In genomic region chr3:105365171-105365535, GRCh38 we compare ENCODE assay signal across 9 cellular contexts. TPM values are rescaled to one million over a fixed set of nuclear protein-coding genes. Genes with fewer than 3 reads are reported as not detected.
DNase-seq lines count a peak whose midpoint lies in the region; ATAC-seq, FAIRE-seq and TF ChIP-seq lines count a peak whose summit lies in the region.
"Had no signal": no experiment of that assay in that cellular context is flagged by ENCODE, and none has a peak within 500 bp of the region (broad histone marks: within the 10 kb centered on the region; RNA-seq: fewer than 3 reads in every experiment).

No MANE protein-coding gene starts in this region.

- peaks cover 33% of the 10 kb centered on the region for H3F3A ChIP-seq in neural progenitor cell (ENCODE audit: low read depth)

- H3K9me3 ChIP-seq in neural progenitor cell (ENCODE audit: low read depth), result no peaks in the 10 kb centered on the region
- H3K9me3 ChIP-seq: gastroesophageal sphincter had no signal

- peaks cover 17% of the 10 kb centered on the region for H3K79me2 ChIP-seq in neural progenitor cell (ENCODE audit: low read depth)

- H3K9me3 Mint-ChIP-seq in neural progenitor cell, result no peaks in the 10 kb centered on the region

- peaks cover 25% of the 10 kb centered on the region for H3K4me1 Mint-ChIP-seq in neural progenitor cell

- H3K36me3 ChIP-seq in neural progenitor cell, result no peaks in the 10 kb centered on the region
- H3K36me3 ChIP-seq: gastroesophageal sphincter had no signal

- no peaks in the 10 kb centered on the region for H3K36me3 Mint-ChIP-seq in neural progenitor cell

- peak overlapping the region; percentile 90 for H3K4me2 ChIP-seq in neural progenitor cell

- H3K9ac ChIP-seq in neural progenitor cell, result no peak overlapping the region

- H3K4me3 ChIP-seq in epithelial cell of esophagus (ENCODE audit: low read length) (peak overlapping the region; percentile 59), neural progenitor cell (peak overlapping the region; percentile 69)

- TF ChIP-seq CTCF in epithelial cell of esophagus (IDR thresholded peaks at IDR 0.05; ENCODE audit: insufficient read depth, low read depth, low read length, missing control alignments) (no peak), neural progenitor cell (IDR thresholded peaks at IDR 0.05) (no peak)

- peaks cover 7% of the 10 kb centered on the region for H3K4me1 ChIP-seq in neural progenitor cell

- peak; percentile 78 for FAIRE-seq in RCC 7860 (lab: Jason Lieb, UNC)

- peak overlapping the region; percentile 92 for H3K4me3 Mint-ChIP-seq in neural progenitor cell

- H3K27me3 ChIP-seq in neural progenitor cell, result no peaks in the 10 kb centered on the region
- H3K27me3 ChIP-seq: gastroesophageal sphincter had no signal

- ATAC-seq in GM21447 (IDR thresholded peaks at IDR 0.05; ENCODE audit: unreplicated experiment), result no peak
- ATAC-seq: gastroesophageal sphincter had no signal

- peaks cover 5% of the 10 kb centered on the region for H3K27me3 Mint-ChIP-seq in neural progenitor cell (ENCODE audit: insufficient read depth, low read depth)

- no peak overlapping the region for H3K27ac ChIP-seq in neural progenitor cell

- no peak overlapping the region for H3K27ac Mint-ChIP-seq in neural progenitor cell

- H4K20me1 ChIP-seq in neural progenitor cell (ENCODE audit: low read depth), result no peaks in the 10 kb centered on the region

- DNase-seq in DMS53 (lab: John Stamatoyannopoulos, UW) (peak; percentile 59), RCC 7860 (ENCODE audit: low spot score) (peak; percentile 57), epithelial cell of esophagus (ENCODE audit: low read depth) (peak; percentile 69), neural progenitor cell (ENCODE audit: low spot score) (no peak), NCI-H187 treated with DMSO at 0.1 percent for 48 hours (lab: John Stamatoyannopoulos, UW) (no peak), hypothalamus (lab: John Stamatoyannopoulos, UW) (no peak)
- DNase-seq in activated CD8-positive, alpha-beta memory T cell treated with anti-CD3 and anti-CD28 coated beads for 24 hours, result no peak

- peak overlapping the region; percentile 97 for H2AFZ ChIP-seq in neural progenitor cell (replicated peaks)

RNA-seq across cellular contexts. Expression of gene ALCAM, which starts 1.6 kb away (rescaled TPM):
- total RNA-seq in neural progenitor cell (ENCODE audit: low replicate concordance), result 30.3 and 54.4 TPM in 2 replicates

Comparison
In these comparisons a context has a peak if more than half of its experiments do, and no peak if none do; other contexts are left out.
1. DNase-seq: peak in DMS53 (single experiment), RCC 7860 (single experiment) and epithelial cell of esophagus (single experiment); none in neural progenitor cell (single experiment), activated CD8-positive, alpha-beta memory T cell treated with anti-CD3 and anti-CD28 coated beads for 24 hours (single experiment), NCI-H187 treated with DMSO at 0.1 percent for 48 hours (single experiment) and hypothalamus (0 of 51).